Comparison of ENCODE assay signal across 27 cellular contexts in genomic region chr18:63869851-63870250, GRCh38. TPM values are rescaled to one million over a fixed set of nuclear protein-coding genes. Genes with fewer than 3 reads are reported as not detected.
DNase-seq lines count a peak whose midpoint lies in the region; ATAC-seq, FAIRE-seq and TF ChIP-seq lines count a peak whose summit lies in the region.
"Had no signal": no experiment of that assay in that cellular context is flagged by ENCODE, and none has a peak within 500 bp of the region (broad histone marks: within the 10 kb centered on the region; RNA-seq: fewer than 3 reads in every experiment).

No MANE protein-coding gene starts in this region.

- H3K27ac ChIP-seq in BLaER1 treated with 17β-estradiol and CSF1 and Interleukin-3, amounts not matched to agents 10 nM and 100 nM = peak overlapping the region in 10 of 11 experiments; percentile 21 to 93 (median 54); a peak in 17 of 22 replicates
- H3K27ac ChIP-seq in astrocyte (ENCODE audit: low read depth, low read length) = peak overlapping the region; percentile 57
- H3K27ac ChIP-seq: adrenal gland had no signal

- no peaks in the 10 kb centered on the region for H4K20me1 ChIP-seq in BLaER1 treated with 17β-estradiol and CSF1 and Interleukin-3, amounts not matched to agents 10 nM and 100 nM
- no peaks in the 10 kb centered on the region for H4K20me1 ChIP-seq in astrocyte (ENCODE audit: insufficient read depth, low read length)

- peaks cover 3% of the 10 kb centered on the region for H3K9me3 Mint-ChIP-seq in astrocyte (ENCODE audit: unreplicated experiment)
- peaks cover under 1% of the 10 kb centered on the region; the same call in 1 of the 2 replicates for H3K9me3 Mint-ChIP-seq in WTC11
- H3K9me3 Mint-ChIP-seq: memory B cell; natural killer cell treated with Interleukin-12 subunit alpha and Interleukin-12 subunit beta and Interleukin-15 and Interleukin-18, amount 100 ng/mL, for 72 hours had no signal

- POLR2A ChIA-PET in WTC11 (lab: Charles Lee) = no interaction called here

- H3K4me3 Mint-ChIP-seq in astrocyte (ENCODE audit: unreplicated experiment) (no peak overlapping the region), WTC11 (no peak overlapping the region)
- H3K4me3 Mint-ChIP-seq: activated CD4-positive, alpha-beta T cell treated with anti-CD3 and anti-CD28 coated beads for 36 hours; memory B cell; natural killer cell treated with Interleukin-12 subunit alpha and Interleukin-12 subunit beta and Interleukin-15 and Interleukin-18, amount 100 ng/mL, for 72 hours had no signal

- TF ChIP-seq CTCF in astrocyte (IDR thresholded peaks at IDR 0.05; ENCODE audit: insufficient read depth, low read depth, low read length) = no peak
- TF ChIP-seq CTCF in WTC11 (IDR thresholded peaks at IDR 0.05) = no peak

- H3K4me1 ChIP-seq in BLaER1 treated with 17β-estradiol and CSF1 and Interleukin-3, amounts not matched to agents 10 nM and 100 nM = peaks cover 16 to 33% (median 20%) of the 10 kb centered on the region in 10 experiments
- no peaks in the 10 kb centered on the region for H3K4me1 ChIP-seq in astrocyte (ENCODE audit: insufficient read depth, low read length)
- H3K4me1 ChIP-seq: adrenal gland, BE2C had no signal

- H3K27me3 ChIP-seq in BLaER1 treated with 17β-estradiol and CSF1 and Interleukin-3, amounts not matched to agents 10 nM and 100 nM = no peaks in the 10 kb centered on the region
- H3K27me3 ChIP-seq in astrocyte (ENCODE audit: insufficient read depth, low read length) = no peaks in the 10 kb centered on the region
- H3K27me3 ChIP-seq: adrenal gland, BE2C had no signal

- H3K27ac Mint-ChIP-seq in astrocyte (ENCODE audit: unreplicated experiment) (peak overlapping the region; percentile 63), WTC11 (no peak overlapping the region)
- H3K27ac Mint-ChIP-seq: activated CD4-positive, alpha-beta T cell treated with anti-CD3 and anti-CD28 coated beads for 36 hours; memory B cell; natural killer cell treated with Interleukin-12 subunit alpha and Interleukin-12 subunit beta and Interleukin-15 and Interleukin-18, amount 100 ng/mL, for 72 hours; progenitor cell of endocrine pancreas had no signal

- peak; percentile 47 for FAIRE-seq in astrocyte (lab: Jason Lieb, UNC)
- FAIRE-seq: small intestine had no signal

- ATAC-seq in WTC11 = no peak
- ATAC-seq: activated CD4-positive, alpha-beta T cell treated with anti-CD3 and anti-CD28 coated beads for 36 hours; natural killer cell treated with Interleukin-12 subunit alpha and Interleukin-12 subunit beta and Interleukin-15 and Interleukin-18, amount 100 ng/mL, for 72 hours had no signal

- peaks cover 3% of the 10 kb centered on the region for H3K4me1 Mint-ChIP-seq in astrocyte (ENCODE audit: low read depth, unreplicated experiment)
- no peaks in the 10 kb centered on the region for H3K4me1 Mint-ChIP-seq in WTC11
- H3K4me1 Mint-ChIP-seq: activated CD4-positive, alpha-beta T cell treated with anti-CD3 and anti-CD28 coated beads for 36 hours; memory B cell had no signal

- CTCF ChIA-PET in WTC11 (lab: Charles Lee) = no interaction called here

- H3K9ac ChIP-seq in BLaER1 treated with 17β-estradiol and CSF1 and Interleukin-3, amounts not matched to agents 10 nM and 100 nM = peak overlapping the region in 4 of 11 experiments; percentile 1 to 73 (median 38); a peak in 4 of 22 replicates
- no peak overlapping the region for H3K9ac ChIP-seq in astrocyte (ENCODE audit: low read length)

- peaks cover 0 to 41% (median under 1%) of the 10 kb centered on the region in 11 experiments; a peak in 8 of 22 replicates for H3K9me3 ChIP-seq in BLaER1 treated with 17β-estradiol and CSF1 and Interleukin-3, amounts not matched to agents 10 nM and 100 nM (replicated peaks in 1 of 11)
- no peaks in the 10 kb centered on the region for H3K9me3 ChIP-seq in astrocyte (ENCODE audit: insufficient read depth, low read depth, low read length)
- H3K9me3 ChIP-seq: adrenal gland, BE2C had no signal

- H3K36me3 ChIP-seq in BLaER1 treated with 17β-estradiol and CSF1 and Interleukin-3, amounts not matched to agents 10 nM and 100 nM = no peaks in the 10 kb centered on the region
- H3K36me3 ChIP-seq in astrocyte (ENCODE audit: insufficient read depth, low read length) = no peaks in the 10 kb centered on the region
- H3K36me3 ChIP-seq: adrenal gland, BE2C had no signal

- H2AFZ ChIP-seq in astrocyte (ENCODE audit: low read depth, low read length) = no peak overlapping the region

- no peaks in the 10 kb centered on the region for H3K79me2 ChIP-seq in astrocyte (ENCODE audit: insufficient read depth, low read length)

- peak overlapping the region; percentile 12 to 74 (median 59) for H3K4me2 ChIP-seq in BLaER1 treated with 17β-estradiol and CSF1 and Interleukin-3, amounts not matched to agents 10 nM and 100 nM
- H3K4me2 ChIP-seq in astrocyte (ENCODE audit: low read length) = peak overlapping the region; percentile 24

- no peaks in the 10 kb centered on the region for H3K36me3 Mint-ChIP-seq in astrocyte (ENCODE audit: low read depth, unreplicated experiment)
- H3K36me3 Mint-ChIP-seq in WTC11 = no peaks in the 10 kb centered on the region
- H3K36me3 Mint-ChIP-seq: memory B cell; natural killer cell treated with Interleukin-12 subunit alpha and Interleukin-12 subunit beta and Interleukin-15 and Interleukin-18, amount 100 ng/mL, for 72 hours had no signal

- H3K4me3 ChIP-seq in BLaER1 treated with 17β-estradiol and CSF1 and Interleukin-3, amounts not matched to agents 10 nM and 100 nM = no peak overlapping the region; a peak in 2 of 20 replicates
- H3K4me3 ChIP-seq in astrocyte (ENCODE audit: insufficient read depth, low read depth, low read length) = no peak overlapping the region
- H3K4me3 ChIP-seq: adrenal gland had no signal

- no peaks in the 10 kb centered on the region for H3K27me3 Mint-ChIP-seq in astrocyte (ENCODE audit: low read depth, unreplicated experiment)
- no peaks in the 10 kb centered on the region for H3K27me3 Mint-ChIP-seq in WTC11 (ENCODE audit: low read depth)

- DNase-seq in HPDE6-E6E7 (ENCODE audit: extremely low spot score) (peak; percentile 63), astrocyte (ENCODE audit: low read depth) (no peak), kidney tubule cell (ENCODE audit: low spot score) (peak; percentile 49), globus pallidus (ENCODE audit: low spot score) (no peak), SIG-M5 treated with dmso at 0.1 percent for 504 hours (lab: John Stamatoyannopoulos, UW; ENCODE audit: unreplicated experiment) (no peak), WTC11 (ENCODE audit: low spot score) (no peak)
- DNase-seq in activated CD4-positive, alpha-beta T cell treated with anti-CD3 and anti-CD28 coated beads, Interleukin-2, amount 50 U/mL, for 4 hours = no peak
- DNase-seq: activated CD4-positive, alpha-beta T cell treated with anti-CD3 and anti-CD28 coated beads for 36 hours; activated effector memory CD4-positive, alpha-beta T cell treated with Interleukin-2 at 50 U/mL for 16 hours; adrenal gland; BE2C; central memory CD4-positive, alpha-beta T cell; DMS153; effector CD4-positive, alpha-beta T cell; GOT3; hypothalamus; NCI-H2029 treated with DMSO at 0.1 percent for 48 hours; NCI-H510A treated with DMSO at 0.1 percent for 48 hours; SIG-M5; small intestine; stimulated activated CD4-positive, alpha-beta T cell treated with anti-CD3 and anti-CD28 coated beads, Interleukin-4, amount 100 ng/mL, for 4 hours; substantia nigra had no signal

TF ChIP-seq in WTC11, 78 proteins besides CTCF, POLR2A, EP300 and RAD21 (continues in another document):
- no peak for TF ChIP-seq ARID4B (CRISPR knock-in tag; IDR thresholded peaks at IDR 0.05; ENCODE audit: borderline replicate concordance)
- TF ChIP-seq OVOL2 (CRISPR knock-in tag; IDR thresholded peaks at IDR 0.05; ENCODE audit: borderline replicate concordance) = no peak
- no peak for TF ChIP-seq USF2 (CRISPR knock-in tag; IDR thresholded peaks at IDR 0.05)

RNA-seq across cellular contexts. Expression of gene SERPINB2, which starts 17.7 kb away (rescaled TPM):
- 0.60 and 1.7 TPM in 2 replicates for total RNA-seq in astrocyte
- not detected in 3 replicates for total RNA-seq in WTC11 (2021)
- total RNA-seq: activated CD4-positive, alpha-beta T cell treated with anti-CD3 and anti-CD28 coated beads for 36 hours; natural killer cell treated with Interleukin-12 subunit alpha and Interleukin-12 subunit beta and Interleukin-15 and Interleukin-18, amount 100 ng/mL, for 72 hours; progenitor cell of endocrine pancreas had no signal

RNA-seq across cellular contexts. Expression of gene SERPINB10, which starts 37.9 kb away (rescaled TPM):
- total RNA-seq in astrocyte (not detected in 2 replicates), WTC11 (2021) (not detected in 3 replicates)
- total RNA-seq: activated CD4-positive, alpha-beta T cell treated with anti-CD3 and anti-CD28 coated beads for 36 hours; adrenal gland; kidney epithelial cell; progenitor cell of endocrine pancreas had no signal

Comparison
In these comparisons a context has a peak if more than half of its experiments do, and no peak if none do; other contexts are left out.
1. DNase-seq: peak in HPDE6-E6E7 (single experiment) and kidney tubule cell (single experiment); none in astrocyte (single experiment), activated CD4-positive, alpha-beta T cell treated with anti-CD3 and anti-CD28 coated beads, Interleukin-2, amount 50 U/mL, for 4 hours (0 of 2), globus pallidus (single experiment), SIG-M5 treated with dmso at 0.1 percent for 504 hours (single experiment) and WTC11 (single experiment).